Comparison of ENCODE assay signal across 21 cellular contexts in the genomic region with DNA sequence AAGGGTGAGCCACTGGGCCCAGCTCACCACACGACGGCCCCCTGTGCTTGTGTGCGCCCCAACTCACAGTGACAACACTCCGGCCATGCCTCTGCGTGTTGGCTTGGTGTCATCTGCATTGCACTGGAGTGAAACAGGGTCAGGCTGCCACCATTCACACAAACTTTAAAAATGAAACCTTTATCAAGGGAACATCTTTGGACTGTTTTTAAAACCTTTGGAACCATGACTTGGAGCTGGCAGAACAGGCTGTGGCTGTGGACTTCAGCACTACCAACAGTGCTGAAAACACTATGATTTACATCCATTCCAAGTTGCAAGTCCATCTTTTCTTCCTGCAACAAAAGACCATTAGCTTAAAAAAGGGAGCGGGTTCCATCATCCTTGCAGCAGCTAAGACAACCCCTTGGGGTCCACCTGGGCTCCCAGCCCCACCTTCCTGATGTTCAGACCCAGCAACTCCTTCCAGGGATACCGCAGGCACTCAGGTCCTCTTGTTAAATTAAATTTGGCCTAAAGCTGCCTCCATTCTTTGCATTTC.
"Had no signal": no experiment of that assay in that cellular context is flagged by ENCODE, and none has a peak within 500 bp of the region (broad histone marks: within the 10 kb centered on the region; RNA-seq: fewer than 3 reads in every experiment).

No MANE protein-coding gene starts in this region.

- H3K27ac Mint-ChIP-seq: activated CD4-positive, alpha-beta T cell treated with anti-CD3 and anti-CD28 coated beads for 36 hours; brain; dendritic cell treated with granulocyte-macrophage colony-stimulating factor and Interleukin-4, amounts not matched to agents 40 ng/mL and 50 ng/mL, for 4 days; endodermal cell; T-cell; type B pancreatic cell had no signal

- H3K27ac ChIP-seq: prostate gland, suprapubic skin, VCaP had no signal

- H3K27me3 Mint-ChIP-seq: activated CD4-positive, alpha-beta T cell treated with anti-CD3 and anti-CD28 coated beads for 36 hours; brain; naive thymus-derived CD8-positive, alpha-beta T cell; T-cell had no signal

- H3K4me1 Mint-ChIP-seq: endodermal cell had no signal

- DNase-seq: activated CD4-positive, alpha-beta T cell treated with anti-CD3 and anti-CD28 coated beads for 36 hours; amniotic stem cell; cerebellar nuclear complex; erythroblast; hypothalamus; mammary epithelial cell; nucleus accumbens; stimulated activated CD4-positive, alpha-beta T cell treated with anti-CD3 and anti-CD28 coated beads, Interleukin-12 subunit alpha, Interleukin-12 subunit beta, amount 100 ng/mL, for 4 hours; stimulated activated naive CD4-positive, alpha-beta T cell treated with Interleukin-2 at 50 U/mL for 16 hours had no signal

- ATAC-seq: activated CD4-positive, alpha-beta T cell treated with anti-CD3 and anti-CD28 coated beads for 36 hours; activated naive CD4-positive, alpha-beta T cell treated with anti-CD3 and anti-CD28 coated beads, Interleukin-2, amount 50 U/mL, for 72 hours; naive thymus-derived CD8-positive, alpha-beta T cell; sciatic nerve; T-cell had no signal

- H3K9me3 ChIP-seq: mucosa of descending colon, prostate gland, suprapubic skin had no signal

- H3K4me1 ChIP-seq: prostate gland, suprapubic skin had no signal

- H3K9me3 Mint-ChIP-seq: activated naive CD4-positive, alpha-beta T cell treated with anti-CD3 and anti-CD28 coated beads, Interleukin-2, amount 50 U/mL, for 72 hours; dendritic cell treated with granulocyte-macrophage colony-stimulating factor and Interleukin-4, amounts not matched to agents 40 ng/mL and 50 ng/mL, for 4 days; naive thymus-derived CD8-positive, alpha-beta T cell; T-cell; type B pancreatic cell had no signal

- H3K4me3 ChIP-seq: mucosa of descending colon, prostate gland, suprapubic skin had no signal

- H3K4me3 Mint-ChIP-seq: activated CD4-positive, alpha-beta T cell treated with anti-CD3 and anti-CD28 coated beads for 36 hours; brain; dendritic cell treated with granulocyte-macrophage colony-stimulating factor and Interleukin-4, amounts not matched to agents 40 ng/mL and 50 ng/mL, for 4 days; endodermal cell; naive thymus-derived CD8-positive, alpha-beta T cell; T-cell; type B pancreatic cell had no signal
